In the genomic region with DNA sequence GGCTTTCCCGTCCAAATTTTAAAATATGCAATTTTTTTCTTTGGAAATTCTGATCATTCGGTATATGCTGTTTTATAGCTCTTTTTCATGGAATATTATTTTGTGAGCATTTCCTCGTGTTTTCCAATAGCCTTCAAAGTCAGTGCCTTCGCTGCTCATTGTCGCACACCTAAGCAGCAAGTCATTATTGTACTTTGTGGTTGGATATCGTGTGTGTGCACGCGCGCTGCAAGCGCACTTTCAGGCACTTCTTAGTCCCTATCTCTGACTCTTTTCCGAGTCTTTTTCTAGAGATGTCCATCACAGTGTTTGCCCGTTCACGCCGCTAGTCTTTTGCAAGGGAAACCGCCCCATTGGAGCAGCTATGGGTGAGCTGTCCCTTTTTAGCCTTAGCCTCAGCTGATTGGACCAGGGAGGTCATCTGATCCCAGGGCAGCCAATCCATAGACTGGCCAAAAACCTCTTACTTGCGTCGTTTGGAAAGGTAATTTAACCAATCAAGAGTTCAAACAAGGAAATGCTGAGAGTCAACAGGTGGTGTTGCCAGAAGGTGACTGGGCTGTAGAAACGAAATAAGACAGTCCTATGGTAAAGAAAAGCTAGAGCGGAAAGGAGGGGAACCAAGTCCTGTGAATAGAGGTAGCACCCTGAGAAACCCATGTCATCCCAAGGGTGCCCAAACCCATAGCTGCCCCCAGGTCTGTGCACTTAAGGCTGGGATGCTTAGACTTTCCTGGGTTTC, we compare ENCODE assay signal across 7 cellular contexts. TPM values are rescaled to one million over a fixed set of nuclear protein-coding genes. Genes with fewer than 3 reads are reported as not detected.
DNase-seq lines count a peak whose midpoint lies in the region; ATAC-seq and TF ChIP-seq lines count a peak whose summit lies in the region.

No MANE protein-coding gene starts in this region.

- H2AK5ac ChIP-seq in mesendoderm (ENCODE audit: low read length), result no peak overlapping the region

- H3K9ac ChIP-seq in mesendoderm (ENCODE audit: low read length), result peak overlapping the region; percentile 64

- peaks cover 32% of the 10 kb centered on the region for H3K36me3 Mint-ChIP-seq in endothelial cell (ENCODE audit: low read depth, unreplicated experiment)

- no peak overlapping the region for H2BK120ac ChIP-seq in mesendoderm (ENCODE audit: low read depth, low read length)

- H3K4me3 Mint-ChIP-seq in endothelial cell (ENCODE audit: unreplicated experiment), result peak overlapping the region; percentile 93

- no peak overlapping the region for H2BK5ac ChIP-seq in mesendoderm (ENCODE audit: low read length)

- WGBS in mesendoderm (ENCODE audit: extremely low coverage, insufficient coverage, low lambda C conversion rate), result no CpG with 5 or more reads among the region's 19 CpGs

- H3K4ac ChIP-seq in mesendoderm (ENCODE audit: low read depth, low read length), result no peak overlapping the region

- peak overlapping the region; percentile 84 for H3K27ac Mint-ChIP-seq in endothelial cell (ENCODE audit: unreplicated experiment)

- H4K5ac ChIP-seq in mesendoderm (ENCODE audit: low read length), result no peak overlapping the region

- H3K27me3 Mint-ChIP-seq in endothelial cell (ENCODE audit: unreplicated experiment), result peaks cover 10% of the 10 kb centered on the region

- peaks cover 35% of the 10 kb centered on the region for H3K4me1 Mint-ChIP-seq in endothelial cell (ENCODE audit: unreplicated experiment)

- H3K4me3 ChIP-seq in mesendoderm (ENCODE audit: low read length), result peak overlapping the region; percentile 4

- no peak overlapping the region for H4K8ac ChIP-seq in mesendoderm (ENCODE audit: low read depth, low read length)

- peak overlapping the region; percentile 45 for H3K4me2 ChIP-seq in mesendoderm (ENCODE audit: low read length)

- no peak overlapping the region for H3K18ac ChIP-seq in mesendoderm (ENCODE audit: low read length)

- peaks cover 5% of the 10 kb centered on the region for H3K4me1 ChIP-seq in mesendoderm (ENCODE audit: control insufficient read depth, low read depth, low read length)

- no peaks in the 10 kb centered on the region for H3K79me2 ChIP-seq in mesendoderm (ENCODE audit: control insufficient read depth, insufficient read depth, low read length)

- ATAC-seq in GM18517 (IDR thresholded peaks at IDR 0.05; ENCODE audit: unreplicated experiment) (peak; percentile 65), HG03342 (IDR thresholded peaks at IDR 0.05; ENCODE audit: unreplicated experiment) (peak; percentile 79)

- H3K27me3 ChIP-seq in mesendoderm (ENCODE audit: insufficient read depth, low read length, poor library complexity), result no peaks in the 10 kb centered on the region

- peak overlapping the region; percentile 53 for H3K27ac ChIP-seq in mesendoderm (ENCODE audit: low read depth, low read length)

- TF ChIP-seq CTCF in endothelial cell (IDR thresholded peaks at IDR 0.05; ENCODE audit: unreplicated experiment), result no peak

- peak overlapping the region; percentile 81 for H3K56ac ChIP-seq in mesendoderm (ENCODE audit: low read length)

- H3K36me3 ChIP-seq in mesendoderm (ENCODE audit: control insufficient read depth, insufficient read depth, low read length), result peaks cover 4% of the 10 kb centered on the region

- no peaks in the 10 kb centered on the region for H3K9me3 Mint-ChIP-seq in endothelial cell (ENCODE audit: unreplicated experiment)

- DNase-seq in NCI-H526 (lab: John Stamatoyannopoulos, UW) (peak; percentile 35 to 64), endothelial cell (ENCODE audit: low spot score) (peak; percentile 66), mesendoderm (peak; percentile 96)
- peak; percentile 35 for DNase-seq in activated CD8-positive, alpha-beta memory T cell treated with anti-CD3 and anti-CD28 coated beads, Interleukin-2, amount 50 U/mL, for 4 hours
- DNase-seq in stimulated activated CD8-positive, alpha-beta memory T cell treated with anti-CD3 and anti-CD28 coated beads, Interleukin-15, amount 100 ng/mL, for 48 hours (ENCODE audit: low read depth in 2 of 2), result peak; percentile 16 to 48

- no peak overlapping the region for H2BK15ac ChIP-seq in mesendoderm (replicated peaks; ENCODE audit: low read depth)

- no peaks in the 10 kb centered on the region for H3K79me1 ChIP-seq in mesendoderm (ENCODE audit: low read length)

- H3K23ac ChIP-seq in mesendoderm (ENCODE audit: low read length), result no peak overlapping the region

RNA-seq across cellular contexts. Expression of a gene that starts 0.7 kb away (rescaled TPM):
- 47.8 TPM for total RNA-seq in endothelial cell (ENCODE audit: unreplicated experiment)
- 12.7 TPM for polyA plus RNA-seq in mesendoderm (2013, experiment 1 of 2)
- 11.9 TPM for polyA plus RNA-seq in mesendoderm (2013, experiment 2 of 2)

Comparison
In these comparisons a context has a peak if more than half of its experiments do, and no peak if none do; other contexts are left out.
1. Peak in every context shown above with its lines: DNase-seq, ATAC-seq, H3K4me3 ChIP-seq and H3K27ac ChIP-seq.
2. DNase-seq: peak in every context shown above with its lines; median percentile 96 in mesendoderm; 66 in endothelial cell; 50 in NCI-H526; 35 in activated CD8-positive, alpha-beta memory T cell treated with anti-CD3 and anti-CD28 coated beads, Interleukin-2, amount 50 U/mL, for 4 hours; 32 in stimulated activated CD8-positive, alpha-beta memory T cell treated with anti-CD3 and anti-CD28 coated beads, Interleukin-15, amount 100 ng/mL, for 48 hours.